14 cellular contexts compared by ENCODE assay signal in genomic region chr16:1687427-1688316, GRCh38. TPM values are rescaled to one million over a fixed set of nuclear protein-coding genes. Genes with fewer than 3 reads are reported as not detected.
A peak's percentile ranks its signal among the peaks of the same experiment; 100 is the strongest.
DNase-seq lines count a peak whose midpoint lies in the region; ATAC-seq, FAIRE-seq and TF ChIP-seq lines count a peak whose summit lies in the region.
"Had no signal": no experiment of that assay in that cellular context is flagged by ENCODE, and none has a peak within 500 bp of the region (broad histone marks: within the 10 kb centered on the region; RNA-seq: fewer than 3 reads in every experiment).

No MANE protein-coding gene starts in this region.

- no peak for TF ChIP-seq EP300 in K562 (IDR thresholded peaks at IDR 0.05; ENCODE audit: low read length)
- TF ChIP-seq EP300 in HepG2 (IDR thresholded peaks at IDR 0.05; ENCODE audit: low read depth in 2 of 2, low read length in 2 of 2): no peak
- TF ChIP-seq EP300 in HepG2 (CRISPR knock-in tag; IDR thresholded peaks at IDR 0.05; ENCODE audit: borderline replicate concordance): no peak
- TF ChIP-seq EP300 in suprapubic skin (IDR thresholded peaks at IDR 0.05): no peak

- ATAC-seq in heart right ventricle: peak in 5 of 8 donors; percentile 32 to 77 (median 45)
- no peak for ATAC-seq in K562
- no peak for ATAC-seq in HepG2
- no peak for ATAC-seq in gastrocnemius medialis
- ATAC-seq: gastroesophageal sphincter, T-helper 17 cell had no signal

- no peak for TF ChIP-seq CTCF in heart right ventricle (IDR thresholded peaks at IDR 0.05)
- no peak for TF ChIP-seq CTCF in right atrium auricular region (IDR thresholded peaks at IDR 0.05)
- no peak for TF ChIP-seq CTCF in K562 (IDR thresholded peaks at IDR 0.05 in 2 of 3, conservative IDR thresholded peaks at IDR 0.05 in 1 of 3; ENCODE audit: insufficient read depth in 2 of 3, low read depth in 1 of 3, low read length in 3 of 3)
- no peak for TF ChIP-seq CTCF in HepG2 (CRISPR knock-in tag; IDR thresholded peaks at IDR 0.05)
- TF ChIP-seq CTCF in gastrocnemius medialis (IDR thresholded peaks at IDR 0.05 in 4 of 5, conservative IDR thresholded peaks at IDR 0.05 in 1 of 5): no peak
- no peak for TF ChIP-seq CTCF in suprapubic skin (IDR thresholded peaks at IDR 0.05)

- in situ Hi-C loops in K562 (cut with MboI): no loop called here
- in situ Hi-C loops in HepG2 (cut with HindIII; ENCODE audit: extremely low pct_ligation_motif_present, low pct_unique_long_range_greater_than_20kb): no loop called here
- in situ Hi-C loops in gastrocnemius medialis (cut with MboI; ENCODE audit: low sequenced_read_pairs in 4 of 4): no loop called here

- H3K4me2 ChIP-seq in K562 (ENCODE audit: insufficient read depth, low read length) (no peak overlapping the region), HepG2 (ENCODE audit: low read depth, low read length) (peak overlapping the region; percentile 61; the same call in 1 of the 2 replicates)

- DNase-seq in heart right ventricle (no peak), right atrium auricular region (ENCODE audit: low spot score) (no peak), K562 (ENCODE audit: extremely low read depth in 1 of 4, low spot score in 3 of 4) (no peak), HepG2 (ENCODE audit: low spot score) (peak; percentile 38), gastrocnemius medialis (no peak), NCI-H2196 (lab: John Stamatoyannopoulos, UW; ENCODE audit: unreplicated experiment) (no peak), suprapubic skin (ENCODE audit: low spot score in 2 of 2) (no peak)
- DNase-seq in stimulated activated CD4-positive, alpha-beta T cell treated with anti-CD3 and anti-CD28 coated beads, Interleukin-12 subunit alpha, Interleukin-12 subunit beta, amount 100 ng/mL, for 4 hours: no peak
- DNase-seq: activated CD4-positive, CD25-positive, alpha-beta regulatory T cell treated with anti-CD3 and anti-CD28 coated beads, Interleukin-2, amount 50 U/mL, for 72 hours; COR-L47; NCI-H1694 treated with DMSO at 0.1 percent for 48 hours; NCI-H82; T-helper 17 cell had no signal

- H3K9me3 ChIP-seq in heart right ventricle (no peaks in the 10 kb centered on the region), right atrium auricular region (no peaks in the 10 kb centered on the region), K562 (replicated peaks; ENCODE audit: control insufficient read depth, insufficient read depth, low read depth, low read length) (no peaks in the 10 kb centered on the region), HepG2 (ENCODE audit: low read length) (no peaks in the 10 kb centered on the region), gastrocnemius medialis (no peaks in the 10 kb centered on the region), suprapubic skin (no peaks in the 10 kb centered on the region)
- H3K9me3 ChIP-seq: gastroesophageal sphincter had no signal

- 89 to 91% methylated on average over 17 of the region's 17 CpGs for WGBS in heart right ventricle, 2 donors
- 94% methylated on average over 17 of the region's 17 CpGs for WGBS in K562 (ENCODE audit: insufficient coverage, low coverage, missing lambda C conversion rate)
- WGBS in HepG2 (ENCODE audit: low lambda C conversion rate): 83% methylated on average over 17 of the region's 17 CpGs
- WGBS in suprapubic skin: 73% methylated on average over 17 of the region's 17 CpGs

- no peak overlapping the region for H3K4me3 ChIP-seq in heart right ventricle
- H3K4me3 ChIP-seq in right atrium auricular region: no peak overlapping the region
- H3K4me3 ChIP-seq in K562: no peak overlapping the region
- H3K4me3 ChIP-seq in HepG2 (replicated peaks in 1 of 3; ENCODE audit: insufficient read depth in 1 of 3, low read depth in 2 of 3, low read length in 3 of 3): no peak overlapping the region
- no peak overlapping the region for H3K4me3 ChIP-seq in gastrocnemius medialis
- no peak overlapping the region for H3K4me3 ChIP-seq in suprapubic skin
- H3K4me3 ChIP-seq: gastroesophageal sphincter had no signal

- H3K9me1 ChIP-seq in K562 (ENCODE audit: control insufficient read depth, insufficient read depth, low read length): no peaks in the 10 kb centered on the region

- H3K27ac ChIP-seq in heart right ventricle (peak overlapping the region in 3 of 10 donors; percentile 67 to 78 (median 74)), right atrium auricular region (no peak overlapping the region), K562 (ENCODE audit: extremely low read depth, low read depth, low read length) (no peak overlapping the region), HepG2 (ENCODE audit: extremely low read length, insufficient read depth, low read length) (peak overlapping the region; percentile 76), gastrocnemius medialis (no peak overlapping the region), suprapubic skin (no peak overlapping the region)
- H3K27ac ChIP-seq: gastroesophageal sphincter had no signal

- H3K4me1 ChIP-seq in heart right ventricle (peaks cover 0 to 35% (median 5%) of the 10 kb centered on the region in 9 donors), right atrium auricular region (peaks cover 0 to 9% of the 10 kb centered on the region in 2 donors), K562 (replicated peaks in 1 of 2; ENCODE audit: control insufficient read depth in 2 of 2, insufficient read depth in 2 of 2, low read length in 2 of 2) (peaks cover 0 to 4% of the 10 kb centered on the region in 2 experiments; a peak in 1 of 5 replicates), HepG2 (ENCODE audit: insufficient read depth, low read length) (peaks cover 35% of the 10 kb centered on the region), gastrocnemius medialis (no peaks in the 10 kb centered on the region), suprapubic skin (peaks cover 5% of the 10 kb centered on the region)
- H3K4me1 ChIP-seq: gastroesophageal sphincter had no signal

- BruUV-seq in K562 (replicated peaks; lab: Mats Ljungman, UMichigan) (no TSS peak), HepG2 (replicated peaks; lab: Mats Ljungman, UMichigan) (no TSS peak)

- CTCF ChIA-PET in K562 (lab: Yijun Ruan, JAX; ENCODE audit: low intra/inter-chr PET ratio) (no interaction called here), HepG2 (lab: Yijun Ruan, JAX; ENCODE audit: low intra/inter-chr PET ratio, low total read pairs) (no interaction called here)

- H3K9ac ChIP-seq in K562 (ENCODE audit: insufficient read depth in 1 of 2, low read depth in 2 of 2, low read length in 2 of 2) (no peak overlapping the region), HepG2 (ENCODE audit: insufficient read depth, low read depth, low read length) (peak overlapping the region; percentile 65)

- TF ChIP-seq POLR2A in K562 (conservative IDR thresholded peaks at IDR 0.05): no peak
- TF ChIP-seq POLR2A in HepG2 (IDR thresholded peaks at IDR 0.05; ENCODE audit: insufficient read depth in 1 of 2, low read depth in 2 of 2, low read length in 2 of 2): no peak
- TF ChIP-seq POLR2A in gastrocnemius medialis (IDR thresholded peaks at IDR 0.05): no peak
- no peak for TF ChIP-seq POLR2A in suprapubic skin (IDR thresholded peaks at IDR 0.05)

- no peaks in the 10 kb centered on the region for H3K27me3 ChIP-seq in heart right ventricle
- no peaks in the 10 kb centered on the region for H3K27me3 ChIP-seq in right atrium auricular region
- no peaks in the 10 kb centered on the region for H3K27me3 ChIP-seq in K562 (ENCODE audit: control insufficient read depth in 2 of 2, insufficient read depth in 2 of 2, low read length in 2 of 2)
- H3K27me3 ChIP-seq in HepG2 (ENCODE audit: control insufficient read depth in 1 of 2, insufficient read depth in 2 of 2, low read length in 2 of 2): no peaks in the 10 kb centered on the region
- H3K27me3 ChIP-seq in gastrocnemius medialis: no peaks in the 10 kb centered on the region
- H3K27me3 ChIP-seq in suprapubic skin: no peaks in the 10 kb centered on the region
- H3K27me3 ChIP-seq: gastroesophageal sphincter had no signal

- H2AFZ ChIP-seq in K562 (ENCODE audit: low read depth, low read length): no peak overlapping the region
- no peak overlapping the region for H2AFZ ChIP-seq in HepG2 (ENCODE audit: low read length)

- peaks cover 0 to 92% (median 15%) of the 10 kb centered on the region in 9 donors for H3K36me3 ChIP-seq in heart right ventricle
- H3K36me3 ChIP-seq in right atrium auricular region: no peaks in the 10 kb centered on the region
- H3K36me3 ChIP-seq in K562 (ENCODE audit: control insufficient read depth, insufficient read depth, low read length): peaks cover 93% of the 10 kb centered on the region
- H3K36me3 ChIP-seq in HepG2 (replicated peaks in 1 of 2; ENCODE audit: control insufficient read depth in 1 of 2, insufficient read depth in 2 of 2, low read length in 2 of 2): peaks cover 12 to 69% of the 10 kb centered on the region in 2 experiments
- H3K36me3 ChIP-seq in gastrocnemius medialis: peaks cover 0 to 41% of the 10 kb centered on the region in 2 donors
- peaks cover 48% of the 10 kb centered on the region for H3K36me3 ChIP-seq in suprapubic skin

- POLR2A ChIA-PET in K562 (lab: Yijun Ruan, JAX) (interaction anchor here (0.7 kb wide), 1 partner anchor 66 kb away, joined by 3 read pairs; no protein-coding TSS in a partner anchor), HepG2 (lab: Yijun Ruan, JAX) (interaction anchor here (2.1 kb wide), 1 partner anchor 10 kb away, joined by 12 read pairs; the partner anchor contains the start of gene JPT2)

- FAIRE-seq in K562 (lab: Jason Lieb, UNC) (peak; percentile 48), HepG2 (lab: Jason Lieb, UNC) (no peak)

- H4K20me1 ChIP-seq in K562 (replicated peaks; ENCODE audit: control insufficient read depth, insufficient read depth, low read length) (peaks cover 3% of the 10 kb centered on the region; the same call in 1 of the 2 replicates), HepG2 (ENCODE audit: insufficient read depth, low read length) (peaks cover 6% of the 10 kb centered on the region; the same call in 1 of the 2 replicates)

- TF ChIP-seq RAD21 in K562 (CRISPR knock-in tag; conservative IDR thresholded peaks at IDR 0.05 in 1 of 2, IDR thresholded peaks at IDR 0.05 in 1 of 2): no peak
- TF ChIP-seq RAD21 in HepG2 (CRISPR knock-in tag; IDR thresholded peaks at IDR 0.05): no peak

- intact Hi-C loops in heart right ventricle (cut with DNase I) (no loop called here), K562 (cut with micrococcal nuclease) (no loop called here), HepG2 (cut with micrococcal nuclease; ENCODE audit: unreplicated experiment) (no loop called here), gastrocnemius medialis (cut with DNase I; ENCODE audit: low total_unique reads) (loop anchor here (10.0 kb wide), 1 partner anchor 213 kb away; the partner anchor contains the start of gene CLCN7)

- H3K79me2 ChIP-seq in K562 (ENCODE audit: control insufficient read depth, insufficient read depth, low read length) (peaks cover 88% of the 10 kb centered on the region), HepG2 (ENCODE audit: insufficient read depth, low read length) (peaks cover 81% of the 10 kb centered on the region)

RNA-seq across cellular contexts. Expression of gene JPT2, which starts 9.6 kb away (rescaled TPM):
- 10 to 100 TPM; 20.2 to 57.5 (median 32.2) TPM for total RNA-seq in heart right ventricle
- 10 to 100 TPM; 10.0 to 38.1 TPM for polyA plus RNA-seq in heart right ventricle
- 10 to 100 TPM; 11.7 to 16.1 TPM for total RNA-seq in right atrium auricular region
- total RNA-seq in K562 (2011; cell fraction: chromatin; rRNA removed; ENCODE audit: low replicate concordance): 93.6 and 97.5 TPM in 2 replicates
- 70.0 and 73.9 TPM in 2 replicates for total RNA-seq in K562 (2011; cell fraction: nucleolus; rRNA removed)
- 92.1 and 109 TPM in 2 replicates for total RNA-seq in K562 (2011; cell fraction: nucleoplasm; rRNA removed)
- total RNA-seq in K562 (2014; rRNA removed): 89.2 and 116 TPM in 2 replicates
- total RNA-seq in K562 (2014; rRNA removed; fragmentation: Illumina TruSeq; extraction: Trizol): 83.5 and 92.6 TPM in 2 replicates
- total RNA-seq in K562 (2015; rRNA removed; fragmentation: Illumina TruSeq; extraction: Trizol): 80.2 and 88.6 TPM in 2 replicates
- total RNA-seq in K562 (2021): 121 and 133 TPM in 2 replicates
- polyA plus RNA-seq in K562 (2011; rRNA removed): 106 and 112 TPM in 2 replicates
- 57.8 and 66.9 TPM in 2 replicates for polyA plus RNA-seq in K562 (2011; cell fraction: cytosol; rRNA removed)
- polyA plus RNA-seq in K562 (2011; cell fraction: nucleus; rRNA removed): 68.5 and 76.2 TPM in 2 replicates
- polyA plus RNA-seq in K562 (2012): 74.8 and 115 TPM in 2 replicates
- polyA plus RNA-seq in K562 (2014; fragmentation: Illumina TruSeq; extraction: Trizol): 133 and 134 TPM in 2 replicates
- 10 to 100 TPM; 25.5 TPM for polyA plus RNA-seq in K562 (2014; fragmentation: Nextera tagmentation; extraction: Ambion mirVana)
- 108 and 117 TPM in 2 replicates for polyA plus RNA-seq in K562 (2014; rRNA removed)
- polyA minus RNA-seq in K562 (2011; rRNA and poly(A)+ RNA removed): 67.8 and 69.9 TPM in 2 replicates
- 42.4 and 45.0 TPM in 2 replicates for polyA minus RNA-seq in K562 (2011; cell fraction: cytosol; rRNA and poly(A)+ RNA removed)
- polyA minus RNA-seq in K562 (2011; cell fraction: nucleus; rRNA and poly(A)+ RNA removed): 19.5 and 31.4 TPM in 2 replicates
- 89.4 and 127 TPM in 2 replicates for total RNA-seq in HepG2 (2016; rRNA removed; fragmentation: Illumina TruSeq; extraction: Trizol)
- 11.5 and 13.4 TPM in 2 replicates for total RNA-seq in HepG2 (2016; cell fraction: cytosol; rRNA removed; fragmentation: Illumina TruSeq; extraction: Trizol; ENCODE audit: low read depth)
- 91.5 and 117 TPM in 2 replicates for total RNA-seq in HepG2 (2016; cell fraction: insoluble cytoplasmic fraction; rRNA removed; fragmentation: Illumina TruSeq; extraction: Trizol)
- total RNA-seq in HepG2 (2016; cell fraction: membrane; rRNA removed; fragmentation: Illumina TruSeq; extraction: Trizol): 52.3 and 54.3 TPM in 2 replicates
- 37.4 and 43.4 TPM in 2 replicates for total RNA-seq in HepG2 (2016; cell fraction: nucleus; rRNA removed; fragmentation: Illumina TruSeq; extraction: Trizol)
- polyA plus RNA-seq in HepG2 (2011; rRNA removed): 52.5 and 53.5 TPM in 2 replicates
- polyA plus RNA-seq in HepG2 (2011; cell fraction: cytosol; rRNA removed): 36.8 and 43.8 TPM in 2 replicates
- 36.7 and 43.7 TPM in 2 replicates for polyA plus RNA-seq in HepG2 (2011; cell fraction: nucleus; rRNA removed)
- polyA plus RNA-seq in HepG2 (2012): 50.1 and 68.5 TPM in 2 replicates
- polyA plus RNA-seq in HepG2 (2016; cell fraction: cytosol; fragmentation: Illumina TruSeq; extraction: Trizol; ENCODE audit: low read depth): 14.3 TPM in 2 replicates
- polyA plus RNA-seq in HepG2 (2016; cell fraction: insoluble cytoplasmic fraction; fragmentation: Illumina TruSeq; extraction: Trizol; ENCODE audit: low read depth): 154 and 168 TPM in 2 replicates
- 39.8 and 39.9 TPM in 2 replicates for polyA plus RNA-seq in HepG2 (2016; cell fraction: membrane; fragmentation: Illumina TruSeq; extraction: Trizol; ENCODE audit: low read depth)
- polyA plus RNA-seq in HepG2 (2016; cell fraction: nucleus; fragmentation: Illumina TruSeq; extraction: Trizol; ENCODE audit: insufficient read depth, low read depth): 63.6 and 72.2 TPM in 2 replicates
- 35.4 and 60.1 TPM in 2 replicates for polyA minus RNA-seq in HepG2 (2011; rRNA and poly(A)+ RNA removed; ENCODE audit: low replicate concordance)
- polyA minus RNA-seq in HepG2 (2011; cell fraction: cytosol; rRNA and poly(A)+ RNA removed): 24.4 and 29.2 TPM in 2 replicates
- 24.2 and 25.5 TPM in 2 replicates for polyA minus RNA-seq in HepG2 (2011; cell fraction: nucleus; rRNA and poly(A)+ RNA removed)
- 10 to 100 TPM in 3 of 4 donors, 1 to 10 TPM in 1; 8.7 to 28.2 (median 15.9) TPM for total RNA-seq in gastrocnemius medialis
- total RNA-seq in suprapubic skin: 10 to 100 TPM; 22.6 to 59.2 (median 35.0) TPM

RNA-seq across cellular contexts. Expression of gene MAPK8IP3, which starts 18.3 kb away (rescaled TPM):
- total RNA-seq in heart right ventricle (10 to 100 TPM; 61.3 to 96.0 (median 71.7) TPM), right atrium auricular region (10 to 100 TPM; 43.1 to 43.3 TPM), K562 (2014; rRNA removed) (28.9 and 37.1 TPM in 2 replicates), K562 (2014; rRNA removed; fragmentation: Illumina TruSeq; extraction: Trizol) (4.6 and 7.1 TPM in 2 replicates), K562 (2015; rRNA removed; fragmentation: Illumina TruSeq; extraction: Trizol) (18.6 and 19.6 TPM in 2 replicates), K562 (2021) (43.7 and 54.8 TPM in 2 replicates), HepG2 (2016; rRNA removed; fragmentation: Illumina TruSeq; extraction: Trizol) (3.6 and 25.1 TPM in 2 replicates), gastrocnemius medialis (10 to 100 TPM in 3 of 4 donors, 1 to 10 TPM in 1; 6.5 to 22.6 (median 13.9) TPM), suprapubic skin (100 to 1,000 TPM in 1 of 4 donors, 10 to 100 TPM in 3; 56.0 to 206 (median 82.1) TPM)
- polyA plus RNA-seq in heart right ventricle (100 to 1,000 TPM in 1 of 2 donors, 10 to 100 TPM in 1; 31.2 to 126 TPM), K562 (2011; rRNA removed) (16.7 and 24.4 TPM in 2 replicates), K562 (2014; fragmentation: Illumina TruSeq; extraction: Trizol) (16.7 and 26.0 TPM in 2 replicates), K562 (2014; fragmentation: Nextera tagmentation; extraction: Ambion mirVana) (under 1 TPM; 0.17 to 0.21 TPM), K562 (2014; rRNA removed) (58.7 and 70.8 TPM in 2 replicates), HepG2 (2011; rRNA removed) (41.7 and 65.8 TPM in 2 replicates)
- 161 and 386 TPM in 2 replicates for total RNA-seq in K562 (2011; cell fraction: chromatin; rRNA removed; ENCODE audit: low replicate concordance)
- 222 and 236 TPM in 2 replicates for total RNA-seq in K562 (2011; cell fraction: nucleolus; rRNA removed)
- total RNA-seq in K562 (2011; cell fraction: nucleoplasm; rRNA removed): 131 and 140 TPM in 2 replicates
- 10.9 and 17.7 TPM in 2 replicates for polyA plus RNA-seq in K562 (2011; cell fraction: cytosol; rRNA removed)
- polyA plus RNA-seq in K562 (2011; cell fraction: nucleus; rRNA removed): 204 and 313 TPM in 2 replicates
- 41.6 and 50.3 TPM in 2 replicates for polyA plus RNA-seq in K562 (2012)
- polyA minus RNA-seq in K562 (2011; rRNA and poly(A)+ RNA removed): 11.8 and 17.2 TPM in 2 replicates
- polyA minus RNA-seq in K562 (2011; cell fraction: cytosol; rRNA and poly(A)+ RNA removed): 7.3 and 8.9 TPM in 2 replicates
- 78.5 and 87.3 TPM in 2 replicates for polyA minus RNA-seq in K562 (2011; cell fraction: nucleus; rRNA and poly(A)+ RNA removed)
- total RNA-seq in HepG2 (2016; cell fraction: cytosol; rRNA removed; fragmentation: Illumina TruSeq; extraction: Trizol; ENCODE audit: low read depth): 9.0 and 11.0 TPM in 2 replicates
- 3.3 and 29.8 TPM in 2 replicates for total RNA-seq in HepG2 (2016; cell fraction: insoluble cytoplasmic fraction; rRNA removed; fragmentation: Illumina TruSeq; extraction: Trizol)
- 3.8 and 4.5 TPM in 2 replicates for total RNA-seq in HepG2 (2016; cell fraction: membrane; rRNA removed; fragmentation: Illumina TruSeq; extraction: Trizol)
- total RNA-seq in HepG2 (2016; cell fraction: nucleus; rRNA removed; fragmentation: Illumina TruSeq; extraction: Trizol): 45.6 and 52.7 TPM in 2 replicates
- polyA plus RNA-seq in HepG2 (2011; cell fraction: cytosol; rRNA removed): 5.6 and 10.1 TPM in 2 replicates
- 653 and 865 TPM in 2 replicates for polyA plus RNA-seq in HepG2 (2011; cell fraction: nucleus; rRNA removed)
- polyA plus RNA-seq in HepG2 (2012): 43.5 and 49.9 TPM in 2 replicates
- polyA plus RNA-seq in HepG2 (2016; cell fraction: cytosol; fragmentation: Illumina TruSeq; extraction: Trizol; ENCODE audit: low read depth): 0.76 and 0.97 TPM in 2 replicates
- 3.3 and 4.5 TPM in 2 replicates for polyA plus RNA-seq in HepG2 (2016; cell fraction: insoluble cytoplasmic fraction; fragmentation: Illumina TruSeq; extraction: Trizol; ENCODE audit: low read depth)
- 1.8 and 2.1 TPM in 2 replicates for polyA plus RNA-seq in HepG2 (2016; cell fraction: membrane; fragmentation: Illumina TruSeq; extraction: Trizol; ENCODE audit: low read depth)
- polyA plus RNA-seq in HepG2 (2016; cell fraction: nucleus; fragmentation: Illumina TruSeq; extraction: Trizol; ENCODE audit: insufficient read depth, low read depth): 244 and 279 TPM in 2 replicates
- polyA minus RNA-seq in HepG2 (2011; rRNA and poly(A)+ RNA removed; ENCODE audit: low replicate concordance): 15.0 and 33.9 TPM in 2 replicates
- 4.7 and 4.8 TPM in 2 replicates for polyA minus RNA-seq in HepG2 (2011; cell fraction: cytosol; rRNA and poly(A)+ RNA removed)
- 92.2 and 93.0 TPM in 2 replicates for polyA minus RNA-seq in HepG2 (2011; cell fraction: nucleus; rRNA and poly(A)+ RNA removed)

Comparison
In these comparisons a context has a peak if more than half of its experiments do, and no peak if none do; other contexts are left out.
1. ATAC-seq: peak in heart right ventricle (5 of 8); none in K562 (single experiment), HepG2 (single experiment) and gastrocnemius medialis (0 of 2).